In the genomic region with DNA sequence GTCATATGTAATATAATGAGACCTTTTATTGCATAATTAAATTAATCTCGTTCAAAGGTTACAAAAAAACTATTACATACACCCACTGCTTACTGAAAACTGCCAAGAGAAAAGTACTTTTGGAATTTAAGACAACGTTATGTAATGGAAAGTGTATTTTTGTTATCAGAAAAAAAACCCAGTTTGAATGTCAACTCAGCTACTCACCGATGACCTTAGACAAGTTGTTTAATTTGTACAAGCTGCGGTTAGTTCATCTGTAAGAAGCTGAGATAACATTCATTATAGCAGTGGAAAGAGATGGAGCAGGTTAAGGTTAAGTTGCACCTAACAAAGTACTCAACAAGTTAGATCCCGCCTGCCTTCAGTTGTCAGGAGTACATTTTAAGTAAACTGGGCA, we compare ENCODE assay signal across 9 cellular contexts. TPM values are rescaled to one million over a fixed set of nuclear protein-coding genes. Genes with fewer than 3 reads are reported as not detected.
A peak's percentile ranks its signal among the peaks of the same experiment; 100 is the strongest.
DNase-seq lines count a peak whose midpoint lies in the region; ATAC-seq, FAIRE-seq and TF ChIP-seq lines count a peak whose summit lies in the region.
"Had no signal": no experiment of that assay in that cellular context is flagged by ENCODE, and none has a peak within 500 bp of the region (broad histone marks: within the 10 kb centered on the region; RNA-seq: fewer than 3 reads in every experiment).

No MANE protein-coding gene starts in this region.

- no TSS peak for BruUV-seq in PC-9 (replicated peaks; lab: Mats Ljungman, UMichigan)

- H2AFZ ChIP-seq in DND-41 (ENCODE audit: low read depth, low read length) (no peak overlapping the region), PC-9 (no peak overlapping the region)

- H4K20me1 ChIP-seq in DND-41 (ENCODE audit: insufficient read depth, low read length) (peaks cover 43% of the 10 kb centered on the region), PC-9 (ENCODE audit: insufficient read depth) (peaks cover 30% of the 10 kb centered on the region)

- no peak for FAIRE-seq in pancreas (lab: Jason Lieb, UNC)

- no peak for ATAC-seq in DND-41 (ENCODE audit: insufficient read depth, low read depth)
- ATAC-seq in pancreas = peak in 2 of 4 donors; percentile 4 to 15
- ATAC-seq in GM18519 (IDR thresholded peaks at IDR 0.05; ENCODE audit: low FRiP score, unreplicated experiment) = no peak

- H3K27ac ChIP-seq in DND-41 (ENCODE audit: low read length) (peak overlapping the region; percentile 96), PC-9 (0 out of 2 replicates have a peak overlapping the region, but pooled peaks have one; percentile 0), pancreas (peak overlapping the region in 1 of 4 donors; percentile 84)

- CTCF ChIA-PET in PC-9 (lab: Charles Lee) = no interaction called here

- H3K9me2 ChIP-seq in PC-9 (ENCODE audit: insufficient read depth) = no peaks in the 10 kb centered on the region

- H3K9ac ChIP-seq in DND-41 (ENCODE audit: low read depth, low read length) = peak overlapping the region; percentile 94

- H3K4me3 ChIP-seq in DND-41 (ENCODE audit: low read depth in 1 of 2, low read length in 2 of 2) = peak overlapping the region; percentile 79 to 93
- H3K4me3 ChIP-seq in PC-9 = peak overlapping the region; percentile 81
- H3K4me3 ChIP-seq in epithelial cell of proximal tubule (ENCODE audit: low read depth, low read length) = peak overlapping the region; percentile 81
- H3K4me3 ChIP-seq in pancreas = peak overlapping the region; percentile 65 to 75 (median 69)

- 5 to 7% methylated on average over 5 of the region's 5 CpGs for WGBS in pancreas, 2 donors

- intact Hi-C loops in PC-9 (cut with micrococcal nuclease; ENCODE audit: unreplicated experiment) = loop anchor here (2.0 kb wide), 1 partner anchor 18 kb away; a partner anchor contains a TSS
- intact Hi-C loops in pancreas (cut with DNase I) = no loop called here

- H3K9me3 ChIP-seq in DND-41 (ENCODE audit: insufficient read depth, low read length, severe bottlenecking) (no peaks in the 10 kb centered on the region), PC-9 (ENCODE audit: insufficient read depth, low read depth) (no peaks in the 10 kb centered on the region), pancreas (no peaks in the 10 kb centered on the region)

- DNase-seq in DND-41 (no peak), PC-9 (no peak), epithelial cell of proximal tubule (ENCODE audit: low read depth) (no peak), pancreas (no peak), germinal center (ENCODE audit: low spot score) (no peak), amniotic stem cell (lab: John Stamatoyannopoulos, UW) (no peak), NCI-H187 treated with DMSO at 0.1 percent for 48 hours (lab: John Stamatoyannopoulos, UW) (no peak)
- DNase-seq: activated CD4-positive, CD25-positive, alpha-beta regulatory T cell treated with anti-CD3 and anti-CD28 coated beads, Interleukin-2, amount 50 U/mL, for 72 hours had no signal

- 0 out of 2 replicates have a peak, but pooled peaks cover 3% of the 10 kb centered on the region for H3F3A ChIP-seq in PC-9 (ENCODE audit: insufficient read depth, low read depth)

- H3K4me1 ChIP-seq in DND-41 (ENCODE audit: insufficient read depth, low read length) = peaks cover 52% of the 10 kb centered on the region
- peaks cover 30% of the 10 kb centered on the region for H3K4me1 ChIP-seq in PC-9 (replicated peaks; ENCODE audit: insufficient read depth)
- H3K4me1 ChIP-seq in pancreas = peaks cover 6 to 24% (median 16%) of the 10 kb centered on the region in 3 donors

- POLR2A ChIA-PET in PC-9 (lab: Charles Lee; ENCODE audit: unreplicated experiment) = no interaction called here

- H3K4me2 ChIP-seq in DND-41 (ENCODE audit: insufficient read depth, low read length) (peak overlapping the region; percentile 87), PC-9 (peak overlapping the region; percentile 93)

- no peak for TF ChIP-seq CTCF in DND-41 (IDR thresholded peaks at IDR 0.05; ENCODE audit: borderline replicate concordance, extremely low read depth, low read length, poor library complexity, severe bottlenecking)
- no peak for TF ChIP-seq CTCF in PC-9 (conservative IDR thresholded peaks at IDR 0.05)
- no peak for TF ChIP-seq CTCF in epithelial cell of proximal tubule (conservative IDR thresholded peaks at IDR 0.05; ENCODE audit: low read depth, low read length)
- no peak for TF ChIP-seq CTCF in pancreas (IDR thresholded peaks at IDR 0.05)

- H3K36me3 ChIP-seq in DND-41 (ENCODE audit: insufficient read depth, low read length) (peaks cover 47% of the 10 kb centered on the region), PC-9 (ENCODE audit: low read depth) (peaks cover 35% of the 10 kb centered on the region), pancreas (peaks cover 5 to 19% (median 11%) of the 10 kb centered on the region in 3 donors)

- H3K79me2 ChIP-seq in DND-41 (ENCODE audit: insufficient read depth, low read length) (peaks cover 94% of the 10 kb centered on the region), PC-9 (ENCODE audit: low read depth) (peaks cover 86% of the 10 kb centered on the region)

- H3K27me3 ChIP-seq in DND-41 (ENCODE audit: insufficient read depth, low read length, poor library complexity) (no peaks in the 10 kb centered on the region), PC-9 (ENCODE audit: insufficient read depth, low read depth) (no peaks in the 10 kb centered on the region), pancreas (no peaks in the 10 kb centered on the region)

RNA-seq across cellular contexts. Expression of a gene that starts 1.1 kb away (rescaled TPM):
- 120 and 175 TPM in 2 replicates for total RNA-seq in PC-9 (2021)
- 135 and 162 TPM in 2 replicates for total RNA-seq in epithelial cell of proximal tubule
- 10 to 100 TPM; 23.1 to 39.7 (median 33.9) TPM for total RNA-seq in pancreas
- 10 to 100 TPM; 29.3 to 59.7 TPM for polyA plus RNA-seq in pancreas

RNA-seq across cellular contexts. Expression of a gene that starts 1.3 kb away (rescaled TPM):
- 45.5 and 50.6 TPM in 2 replicates for total RNA-seq in PC-9 (2021)
- total RNA-seq in epithelial cell of proximal tubule = 91.7 and 97.2 TPM in 2 replicates
- 10 to 100 TPM; 19.7 to 29.4 (median 25.6) TPM for total RNA-seq in pancreas
- 10 to 100 TPM; 49.0 to 51.9 TPM for polyA plus RNA-seq in pancreas

RNA-seq across cellular contexts. Expression of a gene that starts 19.0 kb away (rescaled TPM):
- total RNA-seq in PC-9 (2021) = 4.9 and 7.3 TPM in 2 replicates
- 4.8 and 9.2 TPM in 2 replicates for total RNA-seq in epithelial cell of proximal tubule
- total RNA-seq in pancreas = 1 to 10 TPM; 2.7 to 3.9 (median 3.0) TPM
- polyA plus RNA-seq in pancreas = 1 to 10 TPM; 2.7 to 3.0 TPM
